ENCODE assay signal across 8 cellular contexts in genomic region chr7:37311282-37311868, GRCh38.
DNase-seq lines count a peak whose midpoint lies in the region; ATAC-seq lines count a peak whose summit lies in the region.

No MANE protein-coding gene starts in this region.

- H3K9me3 ChIP-seq in SJCRH30 (replicated peaks): no peaks in the 10 kb centered on the region

- no peak overlapping the region for H3K4me3 ChIP-seq in SJCRH30

- H3K36me3 ChIP-seq in SJCRH30: peaks cover 28% of the 10 kb centered on the region

- no peaks in the 10 kb centered on the region for H3K27me3 ChIP-seq in SJCRH30

- ATAC-seq in GM18870 (IDR thresholded peaks at IDR 0.05; ENCODE audit: unreplicated experiment) (peak; percentile 55), HG02642 (IDR thresholded peaks at IDR 0.05; ENCODE audit: poor library complexity, unreplicated experiment) (no peak), GM21825 (IDR thresholded peaks at IDR 0.05; ENCODE audit: unreplicated experiment) (no peak), HG02588 (IDR thresholded peaks at IDR 0.05; ENCODE audit: unreplicated experiment) (no peak)

- DNase-seq in SJCRH30 (peak; percentile 82 to 89), caudate nucleus (lab: John Stamatoyannopoulos, UW) (peak in 8 of 61 donors; percentile 13 to 43 (median 20)), pons (ENCODE audit: low spot score) (peak; percentile 63), SW480 (ENCODE audit: low spot score) (no peak)

- peak overlapping the region; percentile 75 for H3K27ac ChIP-seq in SJCRH30
- peak overlapping the region; percentile 13 for H3K27ac ChIP-seq in caudate nucleus (ENCODE audit: low read depth, low read length)

- peaks cover 44% of the 10 kb centered on the region for H3K4me1 ChIP-seq in SJCRH30
